22 cellular contexts compared by ENCODE assay signal in genomic region chr10:16792675-16793074, GRCh38. TPM values are rescaled to one million over a fixed set of nuclear protein-coding genes. Genes with fewer than 3 reads are reported as not detected.
A peak's percentile ranks its signal among the peaks of the same experiment; 100 is the strongest.
DNase-seq lines count a peak whose midpoint lies in the region; ATAC-seq and TF ChIP-seq lines count a peak whose summit lies in the region.
"Had no signal": no experiment of that assay in that cellular context is flagged by ENCODE, and none has a peak within 500 bp of the region (broad histone marks: within the 10 kb centered on the region; RNA-seq: fewer than 3 reads in every experiment).

No MANE protein-coding gene starts in this region.

- POLR2A ChIA-PET in IMR-90 (lab: Charles Lee; ENCODE audit: unreplicated experiment): no interaction called here

- CTCF ChIA-PET in IMR-90 (lab: Yijun Ruan, JAX): interaction anchor here (0.6 kb wide), 1 partner anchor 1549 kb away, joined by 3 read pairs; no protein-coding TSS in a partner anchor

- no peak overlapping the region for H3K14ac ChIP-seq in IMR-90 (replicated peaks; ENCODE audit: low read depth, low read length)

- peak; percentile 61 for ATAC-seq in IMR-90 (ENCODE audit: low read depth)
- peak; percentile 74 for ATAC-seq in aorta (ENCODE audit: low FRiP score)
- ATAC-seq: activated CD8-positive, alpha-beta T cell treated with anti-CD3 and anti-CD28 coated beads for 36 hours; effector memory CD8-positive, alpha-beta T cell; GM23338; left colon; WTC11 had no signal

- no peak overlapping the region for H2BK5ac ChIP-seq in IMR-90 (ENCODE audit: low read depth, low read length, poor library complexity, severe bottlenecking)

- no peak for TF ChIP-seq EP300 in stomach (IDR thresholded peaks at IDR 0.05)

- no peak overlapping the region for H3K56ac ChIP-seq in IMR-90 (ENCODE audit: extremely low read depth, insufficient read depth, low read length)

- no peak overlapping the region for H3K4me2 ChIP-seq in IMR-90 (ENCODE audit: low read depth, low read length)
- H3K4me2 ChIP-seq: BLaER1 treated with 17β-estradiol and CSF1 and Interleukin-3, amounts not matched to agents 10 nM and 100 nM; GM23338; neural progenitor cell had no signal

- DNase-seq in IMR-90 (peak; percentile 47), choroid plexus epithelial cell (ENCODE audit: low read depth) (peak; percentile 82), iris pigment epithelial cell (ENCODE audit: low read depth) (peak; percentile 64), aorta (peak; percentile 84 to 85), posterior vena cava (ENCODE audit: low spot score) (no peak), stomach (no peak)
- no peak for DNase-seq in NK-92 treated with Interleukin-12 subunit alpha and Interleukin-12 subunit beta, amount 100 ng/mL, for 24 hours (lab: John Stamatoyannopoulos, UW)
- DNase-seq: activated CD8-positive, alpha-beta T cell treated with anti-CD3 and anti-CD28 coated beads for 36 hours; activated T-cell treated with anti-CD3 and anti-CD28 coated beads, Interleukin-2, amount 50 U/mL, for 24 hours; central memory CD4-positive, alpha-beta T cell; effector memory CD8-positive, alpha-beta T cell; left colon; NCI-H1417 treated with DMSO at 0.1 percent for 48 hours; NCI-H69; sigmoid colon; SJCRH30; stimulated activated CD4-positive, alpha-beta T cell treated with anti-CD3 and anti-CD28 coated beads, Interleukin-2, amount 100 ng/mL, for 24 hours had no signal

- no peak overlapping the region for H2AK9ac ChIP-seq in IMR-90 (replicated peaks; ENCODE audit: low read depth, low read length, poor library complexity)

- no TSS peak for BruUV-seq in IMR-90 (replicated peaks; lab: Mats Ljungman, UMichigan)

- H4K20me1 ChIP-seq in IMR-90 (ENCODE audit: insufficient read depth, low read length): peaks cover 44% of the 10 kb centered on the region

- no peak overlapping the region for H2BK20ac ChIP-seq in IMR-90 (ENCODE audit: low read depth, low read length)

- H3K23ac ChIP-seq in IMR-90 (ENCODE audit: low read depth, low read length): no peak overlapping the region

- no peak for TF ChIP-seq CTCF in IMR-90 (conservative IDR thresholded peaks at IDR 0.05; ENCODE audit: low read depth, low read length)
- TF ChIP-seq CTCF in choroid plexus epithelial cell (conservative IDR thresholded peaks at IDR 0.05; ENCODE audit: low read depth, low read length): no peak
- TF ChIP-seq CTCF in stomach (IDR thresholded peaks at IDR 0.05): no peak

- H3K27me3 ChIP-seq in IMR-90 (ENCODE audit: control insufficient read depth, insufficient read depth, low read length): no peaks in the 10 kb centered on the region
- H3K27me3 ChIP-seq in aorta (ENCODE audit: control insufficient read depth in 1 of 2, insufficient read depth in 2 of 2, low read length in 1 of 2): no peaks in the 10 kb centered on the region
- no peaks in the 10 kb centered on the region for H3K27me3 ChIP-seq in stomach
- H3K27me3 ChIP-seq: BLaER1 treated with 17β-estradiol and CSF1 and Interleukin-3, amounts not matched to agents 10 nM and 100 nM; neural progenitor cell; sigmoid colon; SJCRH30; vagina had no signal

- H2AK5ac ChIP-seq in IMR-90 (ENCODE audit: low read depth, low read length): no peak overlapping the region

- H3K79me1 ChIP-seq in IMR-90 (ENCODE audit: low read depth in 1 of 2, low read length in 2 of 2): peaks cover 31 to 73% of the 10 kb centered on the region in 2 experiments

- H3K4me1 ChIP-seq in IMR-90 (ENCODE audit: control insufficient read depth, insufficient read depth, low read length) (0 out of 2 replicates have a peak, but pooled peaks cover 1% of the 10 kb centered on the region), aorta (ENCODE audit: control insufficient read depth in 1 of 2, insufficient read depth in 2 of 2, low read length in 2 of 2) (no peaks in the 10 kb centered on the region), stomach (no peaks in the 10 kb centered on the region)
- H3K4me1 ChIP-seq: BLaER1 treated with 17β-estradiol and CSF1 and Interleukin-3, amounts not matched to agents 10 nM and 100 nM; SJCRH30; vagina had no signal

- WGBS in IMR-90 (ENCODE audit: extremely low coverage in 2 of 2, insufficient read length in 1 of 2), 2 experiments: 80% methylated on average over 1 of the region's 8 CpGs; no CpG with 5 or more reads in 1 of the 2 experiments
- 5 to 11% methylated on average over 8 of the region's 8 CpGs for whole genome bisulfite sequencing in aorta, 2 donors
- 72 to 94% (median 88%) methylated on average over 8 of the region's 8 CpGs for WGBS in stomach, 5 donors

- H4K5ac ChIP-seq in IMR-90 (ENCODE audit: low read depth, low read length): no peak overlapping the region

- intact Hi-C loops in IMR-90 (cut with micrococcal nuclease) (no loop called here), aorta (cut with DNase I) (no loop called here), posterior vena cava (cut with DNase I) (no loop called here), stomach (cut with DNase I; ENCODE audit: low total_unique reads) (no loop called here)

- no peak overlapping the region for H2AFZ ChIP-seq in IMR-90 (replicated peaks; ENCODE audit: low read length, poor library complexity)
- H2AFZ ChIP-seq: GM23338, neural progenitor cell had no signal

- H2BK15ac ChIP-seq in IMR-90 (ENCODE audit: low read depth, low read length): no peak overlapping the region

- H3K9me3 ChIP-seq in IMR-90 (ENCODE audit: control insufficient read depth, insufficient read depth, low read length): no peaks in the 10 kb centered on the region
- no peaks in the 10 kb centered on the region for H3K9me3 ChIP-seq in aorta (ENCODE audit: control insufficient read depth, low read length)
- H3K9me3 ChIP-seq in stomach: no peaks in the 10 kb centered on the region
- H3K9me3 ChIP-seq: sigmoid colon, SJCRH30, vagina had no signal

- in situ Hi-C loops in IMR-90 (cut with MboI; ENCODE audit: low sequenced_read_pairs): no loop called here

- peaks cover 12% of the 10 kb centered on the region; the same call in 1 of the 2 replicates for H3K9me1 ChIP-seq in IMR-90 (ENCODE audit: insufficient read depth, low read length)

- H3K36me3 ChIP-seq in IMR-90 (ENCODE audit: control insufficient read depth, insufficient read depth, low read length) (no peaks in the 10 kb centered on the region; the same call in 1 of the 2 replicates), aorta (ENCODE audit: control insufficient read depth in 1 of 2, insufficient read depth in 2 of 2, low read length in 1 of 2) (no peaks in the 10 kb centered on the region), stomach (no peaks in the 10 kb centered on the region)
- H3K36me3 ChIP-seq: neural progenitor cell, sigmoid colon, SJCRH30, vagina had no signal

- H4K91ac ChIP-seq in IMR-90 (ENCODE audit: insufficient read depth, low read depth, low read length): no peak overlapping the region

- no peak for TF ChIP-seq RAD21 in IMR-90 (IDR thresholded peaks at IDR 0.05; ENCODE audit: low read length)

- H3K27ac ChIP-seq in IMR-90 (ENCODE audit: insufficient read depth, low read length): no peak overlapping the region
- peak overlapping the region in 1 of 2 donors; percentile 33 for H3K27ac ChIP-seq in aorta (ENCODE audit: low read depth in 1 of 2, low read length in 2 of 2)
- no peak overlapping the region for H3K27ac ChIP-seq in stomach
- H3K27ac ChIP-seq: BLaER1 treated with 17β-estradiol and CSF1 and Interleukin-3, amounts not matched to agents 10 nM and 100 nM; neural progenitor cell; sigmoid colon; SJCRH30; vagina had no signal

- dilution Hi-C loops in IMR-90 (cut with HindIII; ENCODE audit: low sequenced_read_pairs, unreplicated experiment): no loop called here

- H3K4me3 ChIP-seq in IMR-90 (ENCODE audit: insufficient read depth, low read depth, low read length) (no peak overlapping the region), choroid plexus epithelial cell (ENCODE audit: low read depth, low read length) (no peak overlapping the region), aorta (ENCODE audit: low read length in 2 of 2) (no peak overlapping the region), stomach (no peak overlapping the region)
- H3K4me3 ChIP-seq: BLaER1 treated with 17β-estradiol and CSF1 and Interleukin-3, amounts not matched to agents 10 nM and 100 nM; GM23338; neural progenitor cell; sigmoid colon; SJCRH30; vagina had no signal

- TF ChIP-seq POLR2A in IMR-90 (IDR thresholded peaks at IDR 0.05; ENCODE audit: low read depth, low read length) (no peak), stomach (IDR thresholded peaks at IDR 0.05) (no peak)

- no peak overlapping the region for H3K4ac ChIP-seq in IMR-90 (ENCODE audit: low read depth, low read length)

- no peak overlapping the region for H3K18ac ChIP-seq in IMR-90 (ENCODE audit: low read depth, low read length)

- H2BK120ac ChIP-seq in IMR-90 (ENCODE audit: low read depth, low read length): no peak overlapping the region

- H4K8ac ChIP-seq in IMR-90 (ENCODE audit: low read depth in 2 of 2, low read length in 2 of 2): no peak overlapping the region

- H3K9ac ChIP-seq in IMR-90 (ENCODE audit: low read depth, low read length): no peak overlapping the region
- H3K9ac ChIP-seq: BLaER1 treated with 17β-estradiol and CSF1 and Interleukin-3, amounts not matched to agents 10 nM and 100 nM; neural progenitor cell had no signal

TF ChIP-seq in IMR-90, 13 proteins besides CTCF, POLR2A, EP300 and RAD21:
- no peak for TF ChIP-seq SMC3 (IDR thresholded peaks at IDR 0.05; ENCODE audit: low read depth, low read length)
- TF ChIP-seq NFE2L2 (IDR thresholded peaks at IDR 0.05; ENCODE audit: low read depth, low read length): no peak
- no peak for TF ChIP-seq CEBPB (IDR thresholded peaks at IDR 0.05; ENCODE audit: low read depth, low read length)
- no peak for TF ChIP-seq MAFK (IDR thresholded peaks at IDR 0.05; ENCODE audit: low read depth, low read length)
- no peak for TF ChIP-seq CHD1 (IDR thresholded peaks at IDR 0.05; ENCODE audit: low read depth, low read length)
- TF ChIP-seq MAZ (IDR thresholded peaks at IDR 0.05; ENCODE audit: borderline replicate concordance, low read depth, low read length): no peak
- no peak for TF ChIP-seq RCOR1 (IDR thresholded peaks at IDR 0.05; ENCODE audit: insufficient replicate concordance, low read length)
- TF ChIP-seq USF2 (IDR thresholded peaks at IDR 0.05; ENCODE audit: low read depth, low read length): no peak
TF ChIP-seq in IMR-90: peak in this region for 0.

RNA-seq across cellular contexts. Expression of gene RSU1, which starts 24.5 kb away (rescaled TPM):
- total RNA-seq in IMR-90 (2012; rRNA removed) (104 and 134 TPM in 2 replicates), aorta (100 to 1,000 TPM; 114 to 130 TPM), posterior vena cava (100 to 1,000 TPM; 108 to 115 TPM), stomach (10 to 100 TPM in 4 of 5 donors, 1 to 10 TPM in 1; 8.7 to 43.8 (median 40.2) TPM)
- polyA plus RNA-seq in IMR-90 (2012; rRNA removed) (148 TPM in 2 replicates), aorta (10 to 100 TPM; 65.0 to 98.8 TPM), stomach (10 to 100 TPM; 38.0 to 42.9 (median 42.2) TPM)
- 56.7 and 105 TPM in 2 replicates for polyA plus RNA-seq in IMR-90 (2012; cell fraction: cytosol; rRNA removed)
- 16.1 and 66.8 TPM in 2 replicates for polyA plus RNA-seq in IMR-90 (2012; cell fraction: nucleus; rRNA removed; ENCODE audit: low replicate concordance)

Comparison
In these comparisons a context has a peak if more than half of its experiments do, and no peak if none do; other contexts are left out.
1. DNase-seq: peak in IMR-90 (single experiment), choroid plexus epithelial cell (single experiment), iris pigment epithelial cell (single experiment) and aorta (2 of 2); none in posterior vena cava (single experiment), NK-92 treated with Interleukin-12 subunit alpha and Interleukin-12 subunit beta, amount 100 ng/mL, for 24 hours (single experiment) and stomach (single experiment).